Comparison of ENCODE assay signal across 8 cellular contexts in the genomic region with DNA sequence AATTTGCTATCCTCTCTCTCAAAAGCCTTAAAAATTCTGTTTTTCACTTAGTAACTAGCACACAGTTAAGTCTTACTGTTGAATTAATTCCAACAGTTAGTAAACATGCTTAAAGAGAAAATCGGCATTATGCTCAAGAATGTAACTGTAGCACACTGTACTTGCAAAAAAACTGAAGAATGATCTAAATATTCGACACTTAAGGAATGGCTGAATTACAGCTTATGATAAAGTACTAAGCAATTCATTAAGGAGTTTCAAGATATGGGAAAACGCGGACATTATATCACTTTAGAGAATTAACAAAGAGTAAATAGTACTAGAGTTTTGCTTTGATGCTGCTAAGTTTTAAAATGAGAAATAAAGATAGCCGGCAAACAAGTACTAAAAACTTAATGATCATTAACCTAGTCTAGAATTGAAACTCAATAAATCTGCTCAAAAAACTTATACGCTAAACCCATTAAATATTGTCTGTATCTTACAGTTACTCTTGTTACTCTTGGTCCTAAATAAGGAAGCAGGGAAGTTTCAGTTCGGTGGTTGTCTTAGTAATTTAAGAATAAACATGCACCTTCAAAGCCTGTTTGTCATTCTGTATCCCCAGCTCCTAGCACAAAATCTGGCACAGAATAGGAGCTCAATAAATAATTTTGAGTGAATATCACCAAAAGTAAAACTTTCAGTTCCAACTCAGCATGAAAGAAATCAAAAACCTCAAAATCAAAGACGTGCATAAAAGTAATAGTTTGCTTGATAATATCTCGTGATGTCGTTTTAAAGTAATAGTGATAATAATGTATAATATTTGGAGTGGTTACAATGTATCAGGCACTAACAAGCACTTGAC. TPM values are rescaled to one million over a fixed set of nuclear protein-coding genes. Genes with fewer than 3 reads are reported as not detected.
A peak's percentile ranks its signal among the peaks of the same experiment; 100 is the strongest.
DNase-seq lines count a peak whose midpoint lies in the region; ATAC-seq lines count a peak whose summit lies in the region.

No MANE protein-coding gene starts in this region.

- WGBS in trophoblast cell (ENCODE audit: extremely low coverage, insufficient coverage, insufficient read length) = no CpG with 5 or more reads among the region's 10 CpGs

- peak overlapping the region; percentile 99 for H4K8ac ChIP-seq in trophoblast cell (ENCODE audit: low read depth, low read length)

- H3K36me3 Mint-ChIP-seq in activated CD4-positive, alpha-beta T cell treated with anti-CD3 and anti-CD28 coated beads for 36 hours (ENCODE audit: low read depth) = no peaks in the 10 kb centered on the region

- no peak overlapping the region for H2BK12ac ChIP-seq in trophoblast cell (ENCODE audit: low read length)

- H3K79me1 ChIP-seq in trophoblast cell (ENCODE audit: low read length) = peaks cover 12% of the 10 kb centered on the region

- H3K23ac ChIP-seq in trophoblast cell (ENCODE audit: low read length) = no peak overlapping the region

- H3K4ac ChIP-seq in trophoblast cell (ENCODE audit: low read depth, low read length) = no peak overlapping the region

- peak overlapping the region; percentile 100 for H2BK5ac ChIP-seq in trophoblast cell (ENCODE audit: low read depth, low read length, poor library complexity)

- POLR2A ChIA-PET in activated CD4-positive, alpha-beta T cell treated with anti-CD3 and anti-CD28 coated beads for 36 hours (lab: Charles Lee) = interaction anchor here (0.7 to 2.0 kb wide), 6 partner anchors 28 to 443 kb away, joined by 3 to 13 read pairs (median 5); a partner anchor contains a TSS

- H3K4me2 ChIP-seq in trophoblast cell (ENCODE audit: low read length) = peak overlapping the region; percentile 88

- no peak overlapping the region for H3K18ac ChIP-seq in trophoblast cell (ENCODE audit: low read length)

- no peaks in the 10 kb centered on the region for H3K36me3 ChIP-seq in SJCRH30
- H3K36me3 ChIP-seq in trophoblast cell (ENCODE audit: control insufficient read depth in 1 of 2, insufficient read depth in 2 of 2, low read length in 2 of 2) = no peaks in the 10 kb centered on the region

- H4K12ac ChIP-seq in trophoblast cell (ENCODE audit: low read depth, low read length) = peak overlapping the region; percentile 62

- H3K27me3 Mint-ChIP-seq in activated CD4-positive, alpha-beta T cell treated with anti-CD3 and anti-CD28 coated beads for 36 hours = no peaks in the 10 kb centered on the region

- no peak overlapping the region for H2AFZ ChIP-seq in trophoblast cell (ENCODE audit: insufficient read depth, low read length, poor library complexity)

- no peaks in the 10 kb centered on the region for H3K27me3 ChIP-seq in SJCRH30
- H3K27me3 ChIP-seq in trophoblast cell (ENCODE audit: insufficient read depth, low read length) = no peaks in the 10 kb centered on the region

- peak overlapping the region; percentile 89 for H3K27ac Mint-ChIP-seq in activated CD4-positive, alpha-beta T cell treated with anti-CD3 and anti-CD28 coated beads for 36 hours

- H3K79me2 ChIP-seq in trophoblast cell (ENCODE audit: control insufficient read depth, insufficient read depth, low read length, poor library complexity) = peaks cover 4% of the 10 kb centered on the region

- intact Hi-C loops in activated CD4-positive, alpha-beta T cell treated with anti-CD3 and anti-CD28 coated beads for 36 hours (cut with DNase I, micrococcal nuclease) = loop anchor here (2.0 to 10.0 kb wide), 4 partner anchors 55 to 1455 kb away; a partner anchor contains a TSS

- peak overlapping the region; percentile 86 for H3K4me3 Mint-ChIP-seq in activated CD4-positive, alpha-beta T cell treated with anti-CD3 and anti-CD28 coated beads for 36 hours

- peak overlapping the region; percentile 88 for H3K27ac ChIP-seq in SJCRH30
- H3K27ac ChIP-seq in epithelial cell of prostate = peak overlapping the region; percentile 75
- peak overlapping the region; percentile 98 for H3K27ac ChIP-seq in trophoblast cell (ENCODE audit: low read depth, low read length)

- CTCF ChIA-PET in activated CD4-positive, alpha-beta T cell treated with anti-CD3 and anti-CD28 coated beads for 36 hours (lab: Charles Lee) = interaction anchor here (0.8 to 2.6 kb wide), 7 partner anchors 9 to 56 kb away, joined by 3 to 18 read pairs (median 3); no protein-coding TSS in a partner anchor

- peaks cover 19% of the 10 kb centered on the region for H3K4me1 ChIP-seq in SJCRH30
- peaks cover 2 to 13% of the 10 kb centered on the region in 2 experiments for H3K4me1 ChIP-seq in trophoblast cell (ENCODE audit: control insufficient read depth in 1 of 2, insufficient read depth in 2 of 2, low read length in 2 of 2)

- 0 out of 2 replicates have a peak, but pooled peaks cover under 1% of the 10 kb centered on the region for H3K9me3 ChIP-seq in SJCRH30 (replicated peaks)
- H3K9me3 ChIP-seq in trophoblast cell (ENCODE audit: insufficient read depth, low read depth, low read length) = no peaks in the 10 kb centered on the region

- H3K4me1 Mint-ChIP-seq in activated CD4-positive, alpha-beta T cell treated with anti-CD3 and anti-CD28 coated beads for 36 hours = peaks cover 37% of the 10 kb centered on the region

- H2BK120ac ChIP-seq in trophoblast cell (ENCODE audit: insufficient read depth, low read length, poor library complexity) = peak overlapping the region; percentile 100

- no peak overlapping the region for H4K91ac ChIP-seq in trophoblast cell (ENCODE audit: low read depth, low read length)

- no peak for DNase-seq in activated CD4-positive, alpha-beta T cell treated with anti-CD3 and anti-CD28 coated beads for 36 hours
- DNase-seq in activated CD4-positive, alpha-beta T cell treated with anti-CD3 and anti-CD28 coated beads, Interleukin-2, amount 50 U/mL, for 4 hours = no peak
- DNase-seq in SJCRH30 (no peak), epithelial cell of prostate (ENCODE audit: low read depth, low spot score) (no peak), trophoblast cell (no peak), GM19238 (ENCODE audit: insufficient read length, low spot score) (no peak)
- DNase-seq in stimulated activated CD4-positive, alpha-beta T cell treated with anti-CD3 and anti-CD28 coated beads, Interleukin-2, amount 100 ng/mL, for 48 hours = no peak

- peak overlapping the region; percentile 70 for H3K4me3 ChIP-seq in SJCRH30
- H3K4me3 ChIP-seq in trophoblast cell (ENCODE audit: low read depth, low read length) = no peak overlapping the region

- no peak overlapping the region for H2AK5ac ChIP-seq in trophoblast cell (ENCODE audit: low read length)

- no peaks in the 10 kb centered on the region for H3K9me3 Mint-ChIP-seq in activated CD4-positive, alpha-beta T cell treated with anti-CD3 and anti-CD28 coated beads for 36 hours (ENCODE audit: low read depth)

- no peak for ATAC-seq in activated CD4-positive, alpha-beta T cell treated with anti-CD3 and anti-CD28 coated beads for 36 hours
- ATAC-seq in GM21381 (IDR thresholded peaks at IDR 0.05; ENCODE audit: unreplicated experiment) = no peak

- H3K14ac ChIP-seq in trophoblast cell (ENCODE audit: low read length) = no peak overlapping the region

- no peak overlapping the region for H3K9ac ChIP-seq in trophoblast cell (ENCODE audit: low read length)

RNA-seq across cellular contexts. Expression of a gene that starts 1.2 kb away (rescaled TPM):
- 10 to 100 TPM in 1 of 2 experiments, 1 to 10 TPM in 1; 6.6 to 11.6 TPM for total RNA-seq in activated CD4-positive, alpha-beta T cell treated with anti-CD3 and anti-CD28 coated beads for 36 hours
- 10.8 and 11.9 TPM in 2 replicates for total RNA-seq in SJCRH30 (2014; rRNA removed; shearing (Covaris generic))
- polyA plus RNA-seq in trophoblast cell (2013) = 2.7 and 3.1 TPM in 2 replicates

RNA-seq across cellular contexts. Expression of a gene that starts 27.8 kb away (rescaled TPM):
- total RNA-seq in activated CD4-positive, alpha-beta T cell treated with anti-CD3 and anti-CD28 coated beads for 36 hours = 100 to 1,000 TPM; 334 to 396 TPM
- total RNA-seq in SJCRH30 (2014; rRNA removed; shearing (Covaris generic)) = 1,733 and 1,784 TPM in 2 replicates
- polyA plus RNA-seq in trophoblast cell (2013) = 408 and 429 TPM in 2 replicates
